In the genomic region with DNA sequence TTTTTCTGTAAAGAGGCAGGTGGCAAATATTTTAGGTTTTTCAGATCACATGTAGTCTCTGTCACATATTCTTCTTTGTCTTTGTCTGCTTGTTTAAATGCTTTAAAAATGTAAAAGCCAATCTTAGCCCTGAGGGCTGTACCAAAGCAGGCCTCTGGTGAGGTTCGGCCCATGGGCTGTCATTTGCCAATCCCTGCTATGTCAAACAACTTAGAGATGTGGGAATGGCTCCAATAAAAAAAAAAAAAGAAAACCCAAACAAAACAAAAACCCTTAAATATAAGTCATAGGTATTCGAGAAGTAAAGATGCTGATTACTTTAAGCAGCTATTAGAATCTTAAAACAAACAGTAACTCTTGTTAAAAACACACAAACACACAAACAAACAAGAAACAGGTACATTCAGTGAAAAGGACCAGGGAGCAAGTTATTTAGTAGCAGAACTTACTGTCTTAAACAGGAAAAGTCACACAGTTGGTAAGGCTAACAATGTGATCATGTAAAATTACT, we compare ENCODE assay signal across 10 cellular contexts.
DNase-seq lines count a peak whose midpoint lies in the region; ATAC-seq and TF ChIP-seq lines count a peak whose summit lies in the region.
"Had no signal": no experiment of that assay in that cellular context is flagged by ENCODE, and none has a peak within 500 bp of the region (broad histone marks: within the 10 kb centered on the region; RNA-seq: fewer than 3 reads in every experiment).

No MANE protein-coding gene starts in this region.

- DNase-seq in activated T-cell treated with anti-CD3 and anti-CD28 coated beads, Interleukin-2, amount 50 U/mL, for 4 hours = no peak
- DNase-seq in activated T-cell treated with anti-CD3 and anti-CD28 coated beads, Interleukin-2, amount 50 U/mL, for 1 hour = no peak
- peak; percentile 67 for DNase-seq in RPMI7951 (ENCODE audit: low read depth)
- peak; percentile 38 for DNase-seq in choroid plexus epithelial cell (ENCODE audit: low read depth)
- DNase-seq in stimulated activated naive B cell treated with anti-CD40 and anti-IgM and Interleukin-4, amounts not matched to agents 10 μg/mL and 1 μg/mL and 100 μg/mL, for 72 hours = no peak
- no peak for DNase-seq in middle frontal gyrus (ENCODE audit: extremely low spot score, low spot score)
- DNase-seq in activated CD4-positive, CD25-positive, alpha-beta regulatory T cell (lab: John Stamatoyannopoulos, UW) = no peak
- DNase-seq: activated effector memory CD4-positive, alpha-beta T cell treated with Interleukin-2 at 50 U/mL for 16 hours; cortex of kidney had no signal

- H3K36me3 Mint-ChIP-seq in activated T-cell treated with anti-CD3 and anti-CD28 coated beads, Interleukin-2, amount 50 U/mL, for 4 hours (ENCODE audit: insufficient read depth) = peaks cover 15% of the 10 kb centered on the region
- H3K36me3 Mint-ChIP-seq in stimulated activated naive B cell treated with anti-CD40 and anti-IgM and Interleukin-4, amounts not matched to agents 10 μg/mL and 1 μg/mL and 100 μg/mL, for 72 hours = peaks cover 7 to 32% of the 10 kb centered on the region in 2 donors

- peaks cover 57% of the 10 kb centered on the region for H3K4me1 Mint-ChIP-seq in activated T-cell treated with anti-CD3 and anti-CD28 coated beads, Interleukin-2, amount 50 U/mL, for 4 hours (ENCODE audit: low read depth)
- peaks cover 22 to 33% of the 10 kb centered on the region in 2 donors for H3K4me1 Mint-ChIP-seq in stimulated activated naive B cell treated with anti-CD40 and anti-IgM and Interleukin-4, amounts not matched to agents 10 μg/mL and 1 μg/mL and 100 μg/mL, for 72 hours

- H3K27me3 Mint-ChIP-seq in activated T-cell treated with anti-CD3 and anti-CD28 coated beads, Interleukin-2, amount 50 U/mL, for 4 hours (ENCODE audit: low read depth) = no peaks in the 10 kb centered on the region
- H3K27me3 Mint-ChIP-seq in stimulated activated naive B cell treated with anti-CD40 and anti-IgM and Interleukin-4, amounts not matched to agents 10 μg/mL and 1 μg/mL and 100 μg/mL, for 72 hours = peaks cover 16 to 20% of the 10 kb centered on the region in 2 donors

- H3K27ac Mint-ChIP-seq in stimulated activated naive B cell treated with anti-CD40 and anti-IgM and Interleukin-4, amounts not matched to agents 10 μg/mL and 1 μg/mL and 100 μg/mL, for 72 hours = peak overlapping the region; percentile 97

- no peak for TF ChIP-seq CTCF in choroid plexus epithelial cell (conservative IDR thresholded peaks at IDR 0.05; ENCODE audit: low read depth, low read length)

- no peak for ATAC-seq in activated T-cell treated with anti-CD3 and anti-CD28 coated beads, Interleukin-2, amount 50 U/mL, for 4 hours
- ATAC-seq in stimulated activated naive B cell treated with anti-CD40 and anti-IgM and Interleukin-4, amounts not matched to agents 10 μg/mL and 1 μg/mL and 100 μg/mL, for 72 hours (replicated peaks) = peak in 1 of 2 donors; percentile 2
- ATAC-seq in GM18909 (IDR thresholded peaks at IDR 0.05; ENCODE audit: poor library complexity, unreplicated experiment) = no peak

- no peak overlapping the region for H3K4me3 ChIP-seq in choroid plexus epithelial cell (ENCODE audit: low read depth, low read length)

- peak overlapping the region; percentile 75 for H3K4me3 Mint-ChIP-seq in activated T-cell treated with anti-CD3 and anti-CD28 coated beads, Interleukin-2, amount 50 U/mL, for 4 hours
- H3K4me3 Mint-ChIP-seq in stimulated activated naive B cell treated with anti-CD40 and anti-IgM and Interleukin-4, amounts not matched to agents 10 μg/mL and 1 μg/mL and 100 μg/mL, for 72 hours = peak overlapping the region; percentile 33 to 36

- H3K9me3 Mint-ChIP-seq in activated T-cell treated with anti-CD3 and anti-CD28 coated beads, Interleukin-2, amount 50 U/mL, for 4 hours = peaks cover 50% of the 10 kb centered on the region
- H3K9me3 Mint-ChIP-seq in stimulated activated naive B cell treated with anti-CD40 and anti-IgM and Interleukin-4, amounts not matched to agents 10 μg/mL and 1 μg/mL and 100 μg/mL, for 72 hours = peaks cover 34 to 45% of the 10 kb centered on the region in 2 donors

Comparison
In these comparisons a context has a peak if more than half of its experiments do, and no peak if none do; other contexts are left out.
1. DNase-seq: peak in RPMI7951 (single experiment) and choroid plexus epithelial cell (single experiment); none in activated T-cell treated with anti-CD3 and anti-CD28 coated beads, Interleukin-2, amount 50 U/mL, for 4 hours (single experiment), activated T-cell treated with anti-CD3 and anti-CD28 coated beads, Interleukin-2, amount 50 U/mL, for 1 hour (single experiment), stimulated activated naive B cell treated with anti-CD40 and anti-IgM and Interleukin-4, amounts not matched to agents 10 μg/mL and 1 μg/mL and 100 μg/mL, for 72 hours (single experiment), middle frontal gyrus (single experiment) and activated CD4-positive, CD25-positive, alpha-beta regulatory T cell (0 of 4).